11 cellular contexts compared by ENCODE assay signal in genomic region chr15:81242778-81243177, GRCh38. TPM values are rescaled to one million over a fixed set of nuclear protein-coding genes. Genes with fewer than 3 reads are reported as not detected.
"Had no signal": no experiment of that assay in that cellular context is flagged by ENCODE, and none has a peak within 500 bp of the region (broad histone marks: within the 10 kb centered on the region; RNA-seq: fewer than 3 reads in every experiment).

No MANE protein-coding gene starts in this region.

- H2AFZ ChIP-seq: GM23248, GM23338 had no signal

- H3K4me1 ChIP-seq: HAP-1 had no signal

- ATAC-seq: GM23338, HCT116 had no signal

- H3K4me2 ChIP-seq: GM23338 had no signal

- H3K27ac ChIP-seq: GM23248 had no signal

- H3K4me1 Mint-ChIP-seq: GM23338, H9 had no signal

- H3K9me3 Mint-ChIP-seq: GM23338 had no signal

- H3K4me3 Mint-ChIP-seq: GM23338, H9, HFFc6 had no signal

- H3K9ac ChIP-seq: GM23248 had no signal

- FAIRE-seq: H1, H54 had no signal

- H3K36me3 ChIP-seq: HAP-1 had no signal

- H3K27ac Mint-ChIP-seq: GM23338, H9, HFFc6 had no signal

- DNase-seq: GM23248, GOT3, H7, H9, HCEC 1CT, HFFc6 had no signal

- H3K4me3 ChIP-seq: GM23248, GM23338, HAP-1 had no signal

- H3K9me3 ChIP-seq: HAP-1 had no signal

RNA-seq across cellular contexts. Expression of gene IL16, which starts 46.1 kb away (rescaled TPM):
- total RNA-seq: GM23338, H7, HFFc6 had no signal
